16 cellular contexts compared by ENCODE assay signal in genomic region chr1:178360421-178360820, GRCh38.
DNase-seq lines count a peak whose midpoint lies in the region; ATAC-seq and TF ChIP-seq lines count a peak whose summit lies in the region.
"Had no signal": no experiment of that assay in that cellular context is flagged by ENCODE, and none has a peak within 500 bp of the region (broad histone marks: within the 10 kb centered on the region; RNA-seq: fewer than 3 reads in every experiment).

No MANE protein-coding gene starts in this region.

- H3K4me3 ChIP-seq in GM23338: no peak overlapping the region
- no peak overlapping the region for H3K4me3 ChIP-seq in suprapubic skin
- H3K4me3 ChIP-seq in MM.1S (ENCODE audit: low read length): no peak overlapping the region
- H3K4me3 ChIP-seq: HAP-1 had no signal

- peaks cover 17% of the 10 kb centered on the region; the same call in 2 of the 3 replicates for H3K36me3 Mint-ChIP-seq in GM23338 (ENCODE audit: low read depth)
- H3K36me3 Mint-ChIP-seq: IgD-negative memory B cell had no signal

- TF ChIP-seq CTCF in GM23338 (conservative IDR thresholded peaks at IDR 0.05; ENCODE audit: low read depth in 2 of 2) (no peak), foreskin keratinocyte (conservative IDR thresholded peaks at IDR 0.05) (no peak), suprapubic skin (IDR thresholded peaks at IDR 0.05) (no peak), MM.1S (IDR thresholded peaks at IDR 0.05; ENCODE audit: low read length) (no peak)

- no peak for TF ChIP-seq EP300 in suprapubic skin (IDR thresholded peaks at IDR 0.05)

- no peaks in the 10 kb centered on the region for H3F3A ChIP-seq in GM23338 (replicated peaks; ENCODE audit: low read depth)
- no peaks in the 10 kb centered on the region for H3F3A ChIP-seq in MM.1S (ENCODE audit: insufficient read depth, low read length)

- H3K4me1 ChIP-seq in GM23338 (ENCODE audit: insufficient read depth) (0 out of 2 replicates have a peak, but pooled peaks cover 6% of the 10 kb centered on the region), foreskin keratinocyte (peaks cover 13% of the 10 kb centered on the region), suprapubic skin (peaks cover 5% of the 10 kb centered on the region), MM.1S (ENCODE audit: low read length) (no peaks in the 10 kb centered on the region)
- H3K4me1 ChIP-seq: HAP-1 had no signal

- peaks cover 17% of the 10 kb centered on the region; the same call in 2 of the 3 replicates for H3K9me3 Mint-ChIP-seq in GM23338
- H3K9me3 Mint-ChIP-seq: CD4-positive, alpha-beta T cell; IgD-negative memory B cell had no signal

- 0 out of 2 replicates have a peak overlapping the region, but pooled peaks have one; percentile 26 for H3K27ac ChIP-seq in GM23338 (ENCODE audit: low read depth)
- peak overlapping the region; percentile 7 for H3K27ac ChIP-seq in epithelial cell of prostate
- H3K27ac ChIP-seq in foreskin keratinocyte: no peak overlapping the region
- H3K27ac ChIP-seq in suprapubic skin: peak overlapping the region; percentile 65
- no peak overlapping the region for H3K27ac ChIP-seq in MM.1S (ENCODE audit: low read length)
- H3K27ac ChIP-seq: C4-2B had no signal

- 0 out of 3 replicates have a peak, but pooled peaks cover 7% of the 10 kb centered on the region for H3K4me1 Mint-ChIP-seq in GM23338
- H3K4me1 Mint-ChIP-seq: IgD-negative memory B cell had no signal

- TF ChIP-seq POLR2A in suprapubic skin (IDR thresholded peaks at IDR 0.05): no peak

- peaks cover 2% of the 10 kb centered on the region for H3K27me3 Mint-ChIP-seq in GM23338 (ENCODE audit: insufficient read depth, low read depth, poor library complexity)
- H3K27me3 Mint-ChIP-seq: CD4-positive, alpha-beta T cell; IgD-negative memory B cell had no signal

- H4K20me1 ChIP-seq in GM23338 (replicated peaks; ENCODE audit: insufficient read depth) (0 out of 2 replicates have a peak, but pooled peaks cover 2% of the 10 kb centered on the region), MM.1S (ENCODE audit: insufficient read depth, low read length) (no peaks in the 10 kb centered on the region)

- H3K36me3 ChIP-seq in GM23338 (ENCODE audit: insufficient read depth) (no peaks in the 10 kb centered on the region), suprapubic skin (no peaks in the 10 kb centered on the region), MM.1S (replicated peaks; ENCODE audit: insufficient read depth, low read length) (no peaks in the 10 kb centered on the region)
- H3K36me3 ChIP-seq: HAP-1 had no signal

- H3K9me3 ChIP-seq in suprapubic skin (no peaks in the 10 kb centered on the region), MM.1S (replicated peaks; ENCODE audit: insufficient read depth, low read length) (no peaks in the 10 kb centered on the region)
- H3K9me3 ChIP-seq: Caco-2, HAP-1 had no signal

- no peak overlapping the region for H3K4me2 ChIP-seq in GM23338
- no peak overlapping the region for H3K4me2 ChIP-seq in MM.1S (ENCODE audit: low read depth, low read length)

- WGBS in suprapubic skin: 61% methylated on average over 4 of the region's 4 CpGs

- H2AFZ ChIP-seq in GM23338 (no peak overlapping the region), MM.1S (ENCODE audit: low read length) (no peak overlapping the region)

- ATAC-seq in GM23338 (no peak), foreskin keratinocyte (peak; percentile 54), GM19463 (IDR thresholded peaks at IDR 0.05; ENCODE audit: unreplicated experiment) (no peak)

- no peak overlapping the region for H3K27ac Mint-ChIP-seq in GM23338
- H3K27ac Mint-ChIP-seq: CD4-positive, alpha-beta T cell; IgD-negative memory B cell had no signal

- DNase-seq in GM23338 (ENCODE audit: low spot score) (no peak), epithelial cell of prostate (ENCODE audit: low read depth, low spot score) (no peak), foreskin keratinocyte (no peak), suprapubic skin (ENCODE audit: low spot score in 2 of 2) (no peak), HCEC 1CT (no peak), MM.1S (no peak)
- DNase-seq: ACHN; Caco-2; CD4-positive, alpha-beta T cell; DMS79 treated with DMSO at 0.1 percent for 48 hours; GF-D8; KBM-7 had no signal

- H3K4me3 Mint-ChIP-seq in GM23338: no peak overlapping the region
- H3K4me3 Mint-ChIP-seq: CD4-positive, alpha-beta T cell; IgD-negative memory B cell had no signal

- H3K27me3 ChIP-seq in GM23338 (ENCODE audit: insufficient read depth) (no peaks in the 10 kb centered on the region), foreskin keratinocyte (no peaks in the 10 kb centered on the region), suprapubic skin (no peaks in the 10 kb centered on the region), MM.1S (replicated peaks; ENCODE audit: insufficient read depth, low read length) (no peaks in the 10 kb centered on the region)

- H3K9me2 ChIP-seq in GM23338 (ENCODE audit: insufficient read depth): no peaks in the 10 kb centered on the region
- no peaks in the 10 kb centered on the region for H3K9me2 ChIP-seq in MM.1S (replicated peaks; ENCODE audit: insufficient read depth, low read length)

- H3K9ac ChIP-seq in MM.1S (ENCODE audit: low read length): no peak overlapping the region

- peaks cover 75% of the 10 kb centered on the region for H3K79me2 ChIP-seq in GM23338 (replicated peaks; ENCODE audit: insufficient read depth)
- no peaks in the 10 kb centered on the region for H3K79me2 ChIP-seq in MM.1S (ENCODE audit: low read length)

TF ChIP-seq in GM23338, 12 proteins besides CTCF, POLR2A, EP300 and RAD21 (continues in another document):
- no peak for TF ChIP-seq EZH2phosphoT487 (IDR thresholded peaks at IDR 0.05; ENCODE audit: unreplicated experiment)
- no peak for TF ChIP-seq REST (IDR thresholded peaks at IDR 0.05; ENCODE audit: unreplicated experiment)
- TF ChIP-seq CREB1 (CRISPR knock-in tag; IDR thresholded peaks at IDR 0.05; ENCODE audit: low read depth): no peak
- TF ChIP-seq STAT1 (IDR thresholded peaks at IDR 0.05; ENCODE audit: unreplicated experiment): no peak

Comparison
In these comparisons a context has a peak if more than half of its experiments do, and no peak if none do; other contexts are left out.
1. H3K27ac ChIP-seq: peak in GM23338 (single experiment), epithelial cell of prostate (single experiment) and suprapubic skin (single experiment); none in foreskin keratinocyte (single experiment) and MM.1S (single experiment).